1 cellular context compared by ENCODE assay signal in the genomic region with DNA sequence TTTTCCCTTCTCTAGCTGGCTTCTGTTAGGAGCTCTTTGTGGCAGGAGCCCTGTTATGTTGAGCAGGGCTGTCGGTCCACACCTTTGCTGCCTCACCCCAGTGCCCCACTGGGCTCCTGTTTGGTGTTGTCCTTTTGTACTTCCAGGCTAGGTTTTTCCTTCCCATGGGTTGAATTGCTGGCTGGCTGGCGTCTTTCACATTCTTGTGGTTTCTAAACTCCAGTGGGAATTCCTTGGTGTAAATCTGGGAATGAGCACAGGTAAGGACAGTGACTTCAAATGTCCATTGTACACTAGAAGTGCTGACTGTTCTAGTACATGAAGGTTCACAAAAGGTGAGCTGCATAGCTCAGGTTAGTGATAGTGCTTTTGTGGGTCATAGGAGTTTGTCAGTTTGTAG.
TF ChIP-seq lines count a peak whose summit lies in the region.

No MANE protein-coding gene starts in this region.

TF ChIP-seq in HCT116, 20 proteins besides CTCF, POLR2A, EP300 and RAD21:
- no peak for TF ChIP-seq SP1 (IDR thresholded peaks at IDR 0.05; ENCODE audit: low read depth)
- TF ChIP-seq ZNF274 (IDR thresholded peaks at IDR 0.05; ENCODE audit: low read depth, low read length) = no peak
- TF ChIP-seq, protein P1, sequence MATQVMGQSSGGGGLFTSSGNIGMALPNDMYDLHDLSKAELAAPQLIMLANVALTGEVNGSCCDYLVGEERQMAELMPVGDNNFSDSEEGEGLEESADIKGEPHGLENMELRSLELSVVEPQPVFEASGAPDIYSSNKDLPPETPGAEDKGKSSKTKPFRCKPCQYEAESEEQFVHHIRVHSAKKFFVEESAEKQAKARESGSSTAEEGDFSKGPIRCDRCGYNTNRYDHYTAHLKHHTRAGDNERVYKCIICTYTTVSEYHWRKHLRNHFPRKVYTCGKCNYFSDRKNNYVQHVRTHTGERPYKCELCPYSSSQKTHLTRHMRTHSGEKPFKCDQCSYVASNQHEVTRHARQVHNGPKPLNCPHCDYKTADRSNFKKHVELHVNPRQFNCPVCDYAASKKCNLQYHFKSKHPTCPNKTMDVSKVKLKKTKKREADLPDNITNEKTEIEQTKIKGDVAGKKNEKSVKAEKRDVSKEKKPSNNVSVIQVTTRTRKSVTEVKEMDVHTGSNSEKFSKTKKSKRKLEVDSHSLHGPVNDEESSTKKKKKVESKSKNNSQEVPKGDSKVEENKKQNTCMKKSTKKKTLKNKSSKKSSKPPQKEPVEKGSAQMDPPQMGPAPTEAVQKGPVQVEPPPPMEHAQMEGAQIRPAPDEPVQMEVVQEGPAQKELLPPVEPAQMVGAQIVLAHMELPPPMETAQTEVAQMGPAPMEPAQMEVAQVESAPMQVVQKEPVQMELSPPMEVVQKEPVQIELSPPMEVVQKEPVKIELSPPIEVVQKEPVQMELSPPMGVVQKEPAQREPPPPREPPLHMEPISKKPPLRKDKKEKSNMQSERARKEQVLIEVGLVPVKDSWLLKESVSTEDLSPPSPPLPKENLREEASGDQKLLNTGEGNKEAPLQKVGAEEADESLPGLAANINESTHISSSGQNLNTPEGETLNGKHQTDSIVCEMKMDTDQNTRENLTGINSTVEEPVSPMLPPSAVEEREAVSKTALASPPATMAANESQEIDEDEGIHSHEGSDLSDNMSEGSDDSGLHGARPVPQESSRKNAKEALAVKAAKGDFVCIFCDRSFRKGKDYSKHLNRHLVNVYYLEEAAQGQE (IDR thresholded peaks at IDR 0.05; ENCODE audit: low read depth) = no peak
- no peak for TF ChIP-seq YY1 (IDR thresholded peaks at IDR 0.05; ENCODE audit: extremely low read depth, insufficient replicate concordance, low read depth, low read length)
- TF ChIP-seq CEBPB (IDR thresholded peaks at IDR 0.05; ENCODE audit: low read depth) = no peak
- no peak for TF ChIP-seq FOSL1 (IDR thresholded peaks at IDR 0.05; ENCODE audit: low read depth)
- TF ChIP-seq, protein P2, sequence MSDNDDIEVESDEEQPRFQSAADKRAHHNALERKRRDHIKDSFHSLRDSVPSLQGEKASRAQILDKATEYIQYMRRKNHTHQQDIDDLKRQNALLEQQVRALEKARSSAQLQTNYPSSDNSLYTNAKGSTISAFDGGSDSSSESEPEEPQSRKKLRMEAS (IDR thresholded peaks at IDR 0.05) = no peak
- no peak for TF ChIP-seq SRF (IDR thresholded peaks at IDR 0.05; ENCODE audit: low read depth)
- no peak for TF ChIP-seq EZH2 (IDR thresholded peaks at IDR 0.05)
- no peak for TF ChIP-seq ZFX (IDR thresholded peaks at IDR 0.05)
- no peak for TF ChIP-seq SIN3A (IDR thresholded peaks at IDR 0.05; ENCODE audit: low read depth)
- no peak for TF ChIP-seq ELF1 (IDR thresholded peaks at IDR 0.05; ENCODE audit: borderline replicate concordance, low read depth)
- no peak for TF ChIP-seq POLR2AphosphoS5 (IDR thresholded peaks at IDR 0.05; ENCODE audit: low read depth, low read length)
- no peak for TF ChIP-seq EGR1 (IDR thresholded peaks at IDR 0.05; ENCODE audit: low read depth)
- no peak for TF ChIP-seq CBX3 (IDR thresholded peaks at IDR 0.05; ENCODE audit: low read depth)
- no peak for TF ChIP-seq EZH2phosphoT487 (IDR thresholded peaks at IDR 0.05; ENCODE audit: borderline replicate concordance)
- no peak for TF ChIP-seq TCF7L2 (IDR thresholded peaks at IDR 0.05; ENCODE audit: borderline replicate concordance, extremely low read depth, insufficient read depth, insufficient read length)
- TF ChIP-seq, protein P3, sequence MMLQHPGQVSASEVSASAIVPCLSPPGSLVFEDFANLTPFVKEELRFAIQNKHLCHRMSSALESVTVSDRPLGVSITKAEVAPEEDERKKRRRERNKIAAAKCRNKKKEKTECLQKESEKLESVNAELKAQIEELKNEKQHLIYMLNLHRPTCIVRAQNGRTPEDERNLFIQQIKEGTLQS (IDR thresholded peaks at IDR 0.05) = no peak
- no peak for TF ChIP-seq JUND (IDR thresholded peaks at IDR 0.05)
